In genomic region chr7:107463139-107464078, GRCh38 we compare ENCODE assay signal across 1 cellular context.
TF ChIP-seq lines count a peak whose summit lies in the region.

No MANE protein-coding gene starts in this region.

TF ChIP-seq in K562, 482 proteins besides CTCF, POLR2A, EP300 and RAD21 (continued from another document):
- TF ChIP-seq, protein P1, sequence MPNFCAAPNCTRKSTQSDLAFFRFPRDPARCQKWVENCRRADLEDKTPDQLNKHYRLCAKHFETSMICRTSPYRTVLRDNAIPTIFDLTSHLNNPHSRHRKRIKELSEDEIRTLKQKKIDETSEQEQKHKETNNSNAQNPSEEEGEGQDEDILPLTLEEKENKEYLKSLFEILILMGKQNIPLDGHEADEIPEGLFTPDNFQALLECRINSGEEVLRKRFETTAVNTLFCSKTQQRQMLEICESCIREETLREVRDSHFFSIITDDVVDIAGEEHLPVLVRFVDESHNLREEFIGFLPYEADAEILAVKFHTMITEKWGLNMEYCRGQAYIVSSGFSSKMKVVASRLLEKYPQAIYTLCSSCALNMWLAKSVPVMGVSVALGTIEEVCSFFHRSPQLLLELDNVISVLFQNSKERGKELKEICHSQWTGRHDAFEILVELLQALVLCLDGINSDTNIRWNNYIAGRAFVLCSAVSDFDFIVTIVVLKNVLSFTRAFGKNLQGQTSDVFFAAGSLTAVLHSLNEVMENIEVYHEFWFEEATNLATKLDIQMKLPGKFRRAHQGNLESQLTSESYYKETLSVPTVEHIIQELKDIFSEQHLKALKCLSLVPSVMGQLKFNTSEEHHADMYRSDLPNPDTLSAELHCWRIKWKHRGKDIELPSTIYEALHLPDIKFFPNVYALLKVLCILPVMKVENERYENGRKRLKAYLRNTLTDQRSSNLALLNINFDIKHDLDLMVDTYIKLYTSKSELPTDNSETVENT (CRISPR knock-in tag; IDR thresholded peaks at IDR 0.05) = no peak
